In the genomic region with DNA sequence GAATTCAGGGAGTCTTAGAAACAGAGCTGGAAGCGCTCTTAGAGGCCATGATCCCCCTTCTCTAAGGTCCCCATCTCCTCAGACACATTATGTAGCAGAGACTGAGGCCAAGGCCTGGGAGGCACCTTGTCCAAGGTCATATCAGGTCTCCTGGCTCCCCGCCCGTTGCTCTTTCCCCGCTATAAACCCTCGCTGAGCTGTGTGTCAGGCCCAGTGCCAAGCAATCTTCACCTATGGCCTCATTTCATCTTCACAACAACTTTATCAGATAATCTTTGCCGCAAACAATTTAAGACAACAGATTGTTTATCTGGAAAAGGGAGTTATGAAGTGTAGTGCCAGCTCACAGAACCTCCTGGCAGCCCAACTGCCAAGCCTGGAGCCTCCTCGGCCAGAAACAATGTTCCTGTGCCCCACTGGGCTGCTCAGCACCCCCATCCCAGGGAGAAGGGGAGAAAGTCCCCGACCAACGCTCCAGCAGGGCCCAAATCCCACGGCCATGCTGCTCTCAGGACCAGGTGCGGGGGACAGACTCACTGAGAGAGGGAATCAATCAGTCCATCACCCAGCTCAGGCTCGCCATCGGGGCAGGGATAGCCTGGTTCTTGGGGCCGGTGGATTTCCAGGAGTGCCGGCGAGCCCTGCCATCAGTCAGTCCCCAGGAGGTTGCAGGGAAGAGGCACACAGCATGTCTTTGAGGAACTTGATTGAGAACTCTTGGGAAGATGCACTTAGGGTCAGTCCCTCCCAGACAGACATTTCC, we compare ENCODE assay signal across 1 cellular context.
TF ChIP-seq lines count a peak whose summit lies in the region.

No MANE protein-coding gene starts in this region.

TF ChIP-seq in HCT116, 20 proteins besides CTCF, POLR2A, EP300 and RAD21:
- no peak for TF ChIP-seq EZH2 (IDR thresholded peaks at IDR 0.05)
- TF ChIP-seq, protein P1, sequence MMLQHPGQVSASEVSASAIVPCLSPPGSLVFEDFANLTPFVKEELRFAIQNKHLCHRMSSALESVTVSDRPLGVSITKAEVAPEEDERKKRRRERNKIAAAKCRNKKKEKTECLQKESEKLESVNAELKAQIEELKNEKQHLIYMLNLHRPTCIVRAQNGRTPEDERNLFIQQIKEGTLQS (IDR thresholded peaks at IDR 0.05): no peak
- no peak for TF ChIP-seq ELF1 (IDR thresholded peaks at IDR 0.05; ENCODE audit: borderline replicate concordance, low read depth)
- TF ChIP-seq POLR2AphosphoS5 (IDR thresholded peaks at IDR 0.05; ENCODE audit: low read depth, low read length): no peak
- TF ChIP-seq SRF (IDR thresholded peaks at IDR 0.05; ENCODE audit: low read depth): no peak
- TF ChIP-seq, protein P2, sequence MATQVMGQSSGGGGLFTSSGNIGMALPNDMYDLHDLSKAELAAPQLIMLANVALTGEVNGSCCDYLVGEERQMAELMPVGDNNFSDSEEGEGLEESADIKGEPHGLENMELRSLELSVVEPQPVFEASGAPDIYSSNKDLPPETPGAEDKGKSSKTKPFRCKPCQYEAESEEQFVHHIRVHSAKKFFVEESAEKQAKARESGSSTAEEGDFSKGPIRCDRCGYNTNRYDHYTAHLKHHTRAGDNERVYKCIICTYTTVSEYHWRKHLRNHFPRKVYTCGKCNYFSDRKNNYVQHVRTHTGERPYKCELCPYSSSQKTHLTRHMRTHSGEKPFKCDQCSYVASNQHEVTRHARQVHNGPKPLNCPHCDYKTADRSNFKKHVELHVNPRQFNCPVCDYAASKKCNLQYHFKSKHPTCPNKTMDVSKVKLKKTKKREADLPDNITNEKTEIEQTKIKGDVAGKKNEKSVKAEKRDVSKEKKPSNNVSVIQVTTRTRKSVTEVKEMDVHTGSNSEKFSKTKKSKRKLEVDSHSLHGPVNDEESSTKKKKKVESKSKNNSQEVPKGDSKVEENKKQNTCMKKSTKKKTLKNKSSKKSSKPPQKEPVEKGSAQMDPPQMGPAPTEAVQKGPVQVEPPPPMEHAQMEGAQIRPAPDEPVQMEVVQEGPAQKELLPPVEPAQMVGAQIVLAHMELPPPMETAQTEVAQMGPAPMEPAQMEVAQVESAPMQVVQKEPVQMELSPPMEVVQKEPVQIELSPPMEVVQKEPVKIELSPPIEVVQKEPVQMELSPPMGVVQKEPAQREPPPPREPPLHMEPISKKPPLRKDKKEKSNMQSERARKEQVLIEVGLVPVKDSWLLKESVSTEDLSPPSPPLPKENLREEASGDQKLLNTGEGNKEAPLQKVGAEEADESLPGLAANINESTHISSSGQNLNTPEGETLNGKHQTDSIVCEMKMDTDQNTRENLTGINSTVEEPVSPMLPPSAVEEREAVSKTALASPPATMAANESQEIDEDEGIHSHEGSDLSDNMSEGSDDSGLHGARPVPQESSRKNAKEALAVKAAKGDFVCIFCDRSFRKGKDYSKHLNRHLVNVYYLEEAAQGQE (IDR thresholded peaks at IDR 0.05; ENCODE audit: low read depth): no peak
- no peak for TF ChIP-seq EZH2phosphoT487 (IDR thresholded peaks at IDR 0.05; ENCODE audit: borderline replicate concordance)
- no peak for TF ChIP-seq FOSL1 (IDR thresholded peaks at IDR 0.05; ENCODE audit: low read depth)
TF ChIP-seq in HCT116: peak in this region for 0.
